Comparison of ENCODE assay signal across 14 cellular contexts in genomic region chr4:98468744-98469143, GRCh38.
DNase-seq lines count a peak whose midpoint lies in the region; ATAC-seq, FAIRE-seq and TF ChIP-seq lines count a peak whose summit lies in the region.
"Had no signal": no experiment of that assay in that cellular context is flagged by ENCODE, and none has a peak within 500 bp of the region (broad histone marks: within the 10 kb centered on the region; RNA-seq: fewer than 3 reads in every experiment).

No MANE protein-coding gene starts in this region.

- whole genome bisulfite sequencing in mesenchymal stem cell: 62% methylated on average over 2 of the region's 6 CpGs
- WGBS in small intestine, 3 donors: 44 to 78% (median 56%) methylated on average over 6 of the region's 6 CpGs

- H3K79me1 ChIP-seq in mesenchymal stem cell (replicated peaks; ENCODE audit: low read length, poor library complexity, severe bottlenecking): peaks cover 10% of the 10 kb centered on the region

- no peak overlapping the region for H4K91ac ChIP-seq in mesenchymal stem cell (ENCODE audit: low read length)

- no peak for TF ChIP-seq CTCF in choroid plexus epithelial cell (conservative IDR thresholded peaks at IDR 0.05; ENCODE audit: low read depth, low read length)
- no peak for TF ChIP-seq CTCF in thoracic aorta (IDR thresholded peaks at IDR 0.05)

- ATAC-seq in Right ventricle myocardium superior (ENCODE audit: poor library complexity) (peak; percentile 29), thoracic aorta (ENCODE audit: insufficient number of reproducible peaks, low FRiP score, low read depth) (no peak), GM18873 (IDR thresholded peaks at IDR 0.05; ENCODE audit: low FRiP score, unreplicated experiment) (no peak), GM19324 (IDR thresholded peaks at IDR 0.05; ENCODE audit: low FRiP score, unreplicated experiment) (no peak)
- ATAC-seq: left lung had no signal

- peak overlapping the region; percentile 15 for H2BK15ac ChIP-seq in mesenchymal stem cell (ENCODE audit: low read depth, poor library complexity, severe bottlenecking)

- peak overlapping the region; percentile 73 for H2AK5ac ChIP-seq in mesenchymal stem cell (ENCODE audit: low read length, severe bottlenecking)

- no peak overlapping the region for H2BK5ac ChIP-seq in mesenchymal stem cell (ENCODE audit: low read depth, low read length, poor library complexity, severe bottlenecking)

- H3K27me3 ChIP-seq in mesenchymal stem cell (ENCODE audit: control insufficient read depth in 1 of 2, insufficient read depth in 1 of 2, low read length in 2 of 2): no peaks in the 10 kb centered on the region
- no peaks in the 10 kb centered on the region for H3K27me3 ChIP-seq in thoracic aorta (replicated peaks; ENCODE audit: insufficient read depth)
- H3K27me3 ChIP-seq in small intestine (ENCODE audit: control insufficient read depth in 2 of 2, insufficient read depth in 2 of 2, low read length in 2 of 2): no peaks in the 10 kb centered on the region
- H3K27me3 ChIP-seq: left lung, sigmoid colon had no signal

- DNase-seq in Right ventricle myocardium superior (peak; percentile 54), cardiac septum (ENCODE audit: low spot score) (no peak), choroid plexus epithelial cell (ENCODE audit: low read depth) (peak; percentile 58), mesenchymal stem cell (no peak), thoracic aorta (ENCODE audit: low spot score) (no peak), small intestine (no peak)
- DNase-seq: 8988T, GDM1, NCI-H2081, sigmoid colon, T-helper 9 cell had no signal

- no peak overlapping the region for H2BK120ac ChIP-seq in mesenchymal stem cell (ENCODE audit: low read depth, low read length)

- H3K27ac ChIP-seq in mesenchymal stem cell (ENCODE audit: low read length, poor library complexity, severe bottlenecking): peak overlapping the region; percentile 28
- peak overlapping the region; percentile 20 to 23 for H3K27ac ChIP-seq in thoracic aorta
- no peak overlapping the region for H3K27ac ChIP-seq in small intestine (ENCODE audit: low read depth in 1 of 2, low read length in 1 of 2)
- H3K27ac ChIP-seq: left lung had no signal

- peak overlapping the region; percentile 60 for H3K9ac ChIP-seq in mesenchymal stem cell (ENCODE audit: low read length)

- intact Hi-C loops in Right ventricle myocardium superior (cut with DNase I) (loop anchor here (10.0 kb wide), 1 partner anchor 996 kb away; no protein-coding TSS in a partner anchor), cardiac septum (cut with DNase I) (loop anchor here (1.0 to 5.0 kb wide), 4 partner anchors 189 to 939 kb away; partner anchors contain the start of gene TSPAN5)

- no peak overlapping the region for H3K23ac ChIP-seq in mesenchymal stem cell (ENCODE audit: low read length in 2 of 2)

- H2BK12ac ChIP-seq in mesenchymal stem cell (ENCODE audit: low read length in 2 of 2): peak overlapping the region in 1 of 2 experiments; percentile 32

- no peak overlapping the region for H2AFZ ChIP-seq in mesenchymal stem cell (ENCODE audit: low read depth, low read length)

- no peaks in the 10 kb centered on the region for H3K9me3 ChIP-seq in mesenchymal stem cell (ENCODE audit: control insufficient read depth, low read length)
- no peaks in the 10 kb centered on the region for H3K9me3 ChIP-seq in thoracic aorta
- H3K9me3 ChIP-seq in small intestine (ENCODE audit: control insufficient read depth, low read depth): no peaks in the 10 kb centered on the region
- H3K9me3 ChIP-seq: left lung, sigmoid colon had no signal

- H3K4me2 ChIP-seq in mesenchymal stem cell (ENCODE audit: low read length, poor library complexity, severe bottlenecking): no peak overlapping the region

- H3K4me3 ChIP-seq in choroid plexus epithelial cell (ENCODE audit: low read depth, low read length): no peak overlapping the region
- peak overlapping the region in 1 of 2 experiments; percentile 46 for H3K4me3 ChIP-seq in mesenchymal stem cell (ENCODE audit: insufficient read depth in 1 of 2, low read depth in 1 of 2, low read length in 2 of 2)
- no peak overlapping the region for H3K4me3 ChIP-seq in thoracic aorta
- H3K4me3 ChIP-seq in small intestine (ENCODE audit: low read depth in 1 of 2, low read length in 2 of 2): no peak overlapping the region
- H3K4me3 ChIP-seq: sigmoid colon had no signal

- peak overlapping the region in 1 of 2 experiments; percentile 28 for H3K18ac ChIP-seq in mesenchymal stem cell (ENCODE audit: low read depth in 1 of 2, low read length in 2 of 2)

- H3K4me1 ChIP-seq in mesenchymal stem cell (ENCODE audit: control insufficient read depth, insufficient read depth, low read depth, low read length) (peaks cover 9% of the 10 kb centered on the region), thoracic aorta (ENCODE audit: control insufficient read depth in 1 of 2, low read depth in 2 of 2) (peaks cover 10 to 12% of the 10 kb centered on the region in 2 donors), small intestine (ENCODE audit: control insufficient read depth in 2 of 2, insufficient read depth in 1 of 2, low read depth in 1 of 2, low read length in 1 of 2) (peaks cover 0 to 4% of the 10 kb centered on the region in 2 donors)

- FAIRE-seq in small intestine (lab: Jason Lieb, UNC): no peak

- peak overlapping the region; percentile 13 for H4K8ac ChIP-seq in mesenchymal stem cell (ENCODE audit: low read length)

- H3K14ac ChIP-seq in mesenchymal stem cell (ENCODE audit: low read length in 2 of 2): no peak overlapping the region

- H3K36me3 ChIP-seq in mesenchymal stem cell (ENCODE audit: control insufficient read depth in 1 of 2, insufficient read depth in 2 of 2, low read depth in 1 of 2, low read length in 2 of 2): peaks cover 8 to 30% of the 10 kb centered on the region in 2 experiments
- no peaks in the 10 kb centered on the region for H3K36me3 ChIP-seq in thoracic aorta
- H3K36me3 ChIP-seq in small intestine (ENCODE audit: control insufficient read depth in 2 of 2, insufficient read depth in 2 of 2, low read length in 2 of 2): no peaks in the 10 kb centered on the region

- H3K4ac ChIP-seq in mesenchymal stem cell (ENCODE audit: low read depth in 1 of 2, low read length in 2 of 2): no peak overlapping the region

Comparison
In these comparisons a context has a peak if more than half of its experiments do, and no peak if none do; other contexts are left out.
1. DNase-seq: peak in Right ventricle myocardium superior (single experiment) and choroid plexus epithelial cell (single experiment); none in cardiac septum (single experiment), mesenchymal stem cell (single experiment), thoracic aorta (single experiment) and small intestine (single experiment).
2. H3K27ac ChIP-seq: peak in mesenchymal stem cell (single experiment) and thoracic aorta (2 of 2); none in small intestine (0 of 2).